ENCODE assay signal across 10 cellular contexts in genomic region chr7:26506196-26506595, GRCh38.
"Had no signal": no experiment of that assay in that cellular context is flagged by ENCODE, and none has a peak within 500 bp of the region (broad histone marks: within the 10 kb centered on the region; RNA-seq: fewer than 3 reads in every experiment).

No MANE protein-coding gene starts in this region.

- H3K36me3 ChIP-seq: HAP-1 had no signal

- H3K4me1 ChIP-seq: HAP-1 had no signal

- H3K9me3 ChIP-seq: HAP-1 had no signal

- H3K4me2 ChIP-seq: KMS-11 had no signal

- FAIRE-seq: HTR-8/SVneo had no signal

- H3K4me3 Mint-ChIP-seq: HFFc6 had no signal

- H2AFZ ChIP-seq: GM23248 had no signal

- H3K27ac ChIP-seq: GM23248, KMS-11 had no signal

- H3K27ac Mint-ChIP-seq: HFFc6 had no signal

- H3K4me3 ChIP-seq: GM23248, HAP-1 had no signal

- H3K9ac ChIP-seq: GM23248, KMS-11 had no signal

- DNase-seq: GM23248, GOT3, H7, HFFc6, Karpas-422, KBM-7 had no signal

- ATAC-seq: HCT116 had no signal
